In genomic region chr14:34714320-34715107, GRCh38 we compare ENCODE assay signal across 1 cellular context.
A peak's percentile ranks its signal among the peaks of the same experiment; 100 is the strongest.
TF ChIP-seq lines count a peak whose summit lies in the region.

CFL2 (minus strand) TSS chr14:34714593; CDS start chr14:34714540, 53 bp downstream.

TF ChIP-seq in GM12878, 131 proteins besides CTCF, POLR2A, EP300 and RAD21 (continued from another document):
- TF ChIP-seq, protein P1, sequence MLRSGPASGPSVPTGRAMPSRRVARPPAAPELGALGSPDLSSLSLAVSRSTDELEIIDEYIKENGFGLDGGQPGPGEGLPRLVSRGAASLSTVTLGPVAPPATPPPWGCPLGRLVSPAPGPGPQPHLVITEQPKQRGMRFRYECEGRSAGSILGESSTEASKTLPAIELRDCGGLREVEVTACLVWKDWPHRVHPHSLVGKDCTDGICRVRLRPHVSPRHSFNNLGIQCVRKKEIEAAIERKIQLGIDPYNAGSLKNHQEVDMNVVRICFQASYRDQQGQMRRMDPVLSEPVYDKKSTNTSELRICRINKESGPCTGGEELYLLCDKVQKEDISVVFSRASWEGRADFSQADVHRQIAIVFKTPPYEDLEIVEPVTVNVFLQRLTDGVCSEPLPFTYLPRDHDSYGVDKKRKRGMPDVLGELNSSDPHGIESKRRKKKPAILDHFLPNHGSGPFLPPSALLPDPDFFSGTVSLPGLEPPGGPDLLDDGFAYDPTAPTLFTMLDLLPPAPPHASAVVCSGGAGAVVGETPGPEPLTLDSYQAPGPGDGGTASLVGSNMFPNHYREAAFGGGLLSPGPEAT (IDR thresholded peaks at IDR 0.05; ENCODE audit: low read depth): peak; percentile 68
- TF ChIP-seq SREBF2 (IDR thresholded peaks at IDR 0.05; ENCODE audit: low read length) (no peak), RB1 (IDR thresholded peaks at IDR 0.05; ENCODE audit: borderline replicate concordance) (peak; percentile 45; the same call in 1 of the 2 replicates), USF1 (IDR thresholded peaks at IDR 0.05; ENCODE audit: borderline replicate concordance, extremely low read length, insufficient read depth, low read depth, low read length) (peak; percentile 93), ASH2L (IDR thresholded peaks at IDR 0.05; ENCODE audit: borderline replicate concordance, low read depth) (peak; percentile 75; the same call in 1 of the 2 replicates), NFIC (IDR thresholded peaks at IDR 0.05; ENCODE audit: low read depth, low read length) (peak; percentile 41; the same call in 1 of the 2 replicates), REST (IDR thresholded peaks at IDR 0.05; ENCODE audit: low read depth, low read length) (no peak), SIN3A (IDR thresholded peaks at IDR 0.05; ENCODE audit: low read depth, low read length) (peak; percentile 37; the same call in 1 of the 2 replicates), JUND (IDR thresholded peaks at IDR 0.05; ENCODE audit: low read depth, low read length) (no peak), IRF3 (IDR thresholded peaks at IDR 0.05) (no peak), CBX3 (IDR thresholded peaks at IDR 0.05; ENCODE audit: borderline replicate concordance, low read depth) (no peak), YY1 (IDR thresholded peaks at IDR 0.05; ENCODE audit: low read depth, low read length) (peak; percentile 91), DPF2 (IDR thresholded peaks at IDR 0.05) (peak; percentile 86), SMAD1 (IDR thresholded peaks at IDR 0.05; ENCODE audit: low read depth, partially characterized antibody) (no peak), NRF1 (conservative IDR thresholded peaks at IDR 0.05; ENCODE audit: low read depth, low read length) (no peak), ATF3 (IDR thresholded peaks at IDR 0.05; ENCODE audit: borderline replicate concordance, extremely low read depth, low read depth, low read length) (peak; percentile 43; the same call in 1 of the 2 replicates), SMAD5 (IDR thresholded peaks at IDR 0.05; ENCODE audit: low read depth) (no peak), CREB1 (IDR thresholded peaks at IDR 0.05; ENCODE audit: low read depth) (no peak), PML (IDR thresholded peaks at IDR 0.05; ENCODE audit: low read length) (0 out of 2 replicates have a peak, but pooled peaks have one; percentile 24), ZBTB33 (IDR thresholded peaks at IDR 0.05) (no peak), POLR2AphosphoS2 (IDR thresholded peaks at IDR 0.05; ENCODE audit: low read depth, low read length) (no peak), PRDM15 (CRISPR knock-in tag; IDR thresholded peaks at IDR 0.05) (no peak), BACH1 (IDR thresholded peaks at IDR 0.05; ENCODE audit: borderline replicate concordance) (peak; percentile 69), RUNX3 (IDR thresholded peaks at IDR 0.05; ENCODE audit: low read length) (peak; percentile 76), TCF3 (IDR thresholded peaks at IDR 0.05; ENCODE audit: borderline replicate concordance, insufficient read depth, low read depth, low read length) (0 out of 2 replicates have a peak, but pooled peaks have one; percentile 49), SIX5 (IDR thresholded peaks at IDR 0.05; ENCODE audit: low read depth, low read length, severe bottlenecking) (no peak)
- TF ChIP-seq, protein P2, sequence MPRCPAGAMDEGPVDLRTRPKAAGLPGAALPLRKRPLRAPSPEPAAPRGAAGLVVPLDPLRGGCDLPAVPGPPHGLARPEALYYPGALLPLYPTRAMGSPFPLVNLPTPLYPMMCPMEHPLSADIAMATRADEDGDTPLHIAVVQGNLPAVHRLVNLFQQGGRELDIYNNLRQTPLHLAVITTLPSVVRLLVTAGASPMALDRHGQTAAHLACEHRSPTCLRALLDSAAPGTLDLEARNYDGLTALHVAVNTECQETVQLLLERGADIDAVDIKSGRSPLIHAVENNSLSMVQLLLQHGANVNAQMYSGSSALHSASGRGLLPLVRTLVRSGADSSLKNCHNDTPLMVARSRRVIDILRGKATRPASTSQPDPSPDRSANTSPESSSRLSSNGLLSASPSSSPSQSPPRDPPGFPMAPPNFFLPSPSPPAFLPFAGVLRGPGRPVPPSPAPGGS (IDR thresholded peaks at IDR 0.05; ENCODE audit: borderline replicate concordance, insufficient read depth, low read depth, low read length, poor library complexity, severe bottlenecking): no peak
- TF ChIP-seq, protein P3, sequence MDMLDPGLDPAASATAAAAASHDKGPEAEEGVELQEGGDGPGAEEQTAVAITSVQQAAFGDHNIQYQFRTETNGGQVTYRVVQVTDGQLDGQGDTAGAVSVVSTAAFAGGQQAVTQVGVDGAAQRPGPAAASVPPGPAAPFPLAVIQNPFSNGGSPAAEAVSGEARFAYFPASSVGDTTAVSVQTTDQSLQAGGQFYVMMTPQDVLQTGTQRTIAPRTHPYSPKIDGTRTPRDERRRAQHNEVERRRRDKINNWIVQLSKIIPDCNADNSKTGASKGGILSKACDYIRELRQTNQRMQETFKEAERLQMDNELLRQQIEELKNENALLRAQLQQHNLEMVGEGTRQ (IDR thresholded peaks at IDR 0.05; ENCODE audit: borderline replicate concordance, low read depth, low read length): peak; percentile 71
